In genomic region chr4:5746829-5747745, GRCh38 we compare ENCODE assay signal across 1 cellular context.
TF ChIP-seq lines count a peak whose summit lies in the region.

No MANE protein-coding gene starts in this region.

TF ChIP-seq in GM23338, 12 proteins besides CTCF, POLR2A, EP300 and RAD21 (continued from another document):
- TF ChIP-seq REST (IDR thresholded peaks at IDR 0.05; ENCODE audit: unreplicated experiment) (no peak), EZH2 (IDR thresholded peaks at IDR 0.05; ENCODE audit: low read depth, unreplicated experiment) (no peak), NANOG (IDR thresholded peaks at IDR 0.05; ENCODE audit: borderline replicate concordance) (no peak)
- TF ChIP-seq, protein P1, sequence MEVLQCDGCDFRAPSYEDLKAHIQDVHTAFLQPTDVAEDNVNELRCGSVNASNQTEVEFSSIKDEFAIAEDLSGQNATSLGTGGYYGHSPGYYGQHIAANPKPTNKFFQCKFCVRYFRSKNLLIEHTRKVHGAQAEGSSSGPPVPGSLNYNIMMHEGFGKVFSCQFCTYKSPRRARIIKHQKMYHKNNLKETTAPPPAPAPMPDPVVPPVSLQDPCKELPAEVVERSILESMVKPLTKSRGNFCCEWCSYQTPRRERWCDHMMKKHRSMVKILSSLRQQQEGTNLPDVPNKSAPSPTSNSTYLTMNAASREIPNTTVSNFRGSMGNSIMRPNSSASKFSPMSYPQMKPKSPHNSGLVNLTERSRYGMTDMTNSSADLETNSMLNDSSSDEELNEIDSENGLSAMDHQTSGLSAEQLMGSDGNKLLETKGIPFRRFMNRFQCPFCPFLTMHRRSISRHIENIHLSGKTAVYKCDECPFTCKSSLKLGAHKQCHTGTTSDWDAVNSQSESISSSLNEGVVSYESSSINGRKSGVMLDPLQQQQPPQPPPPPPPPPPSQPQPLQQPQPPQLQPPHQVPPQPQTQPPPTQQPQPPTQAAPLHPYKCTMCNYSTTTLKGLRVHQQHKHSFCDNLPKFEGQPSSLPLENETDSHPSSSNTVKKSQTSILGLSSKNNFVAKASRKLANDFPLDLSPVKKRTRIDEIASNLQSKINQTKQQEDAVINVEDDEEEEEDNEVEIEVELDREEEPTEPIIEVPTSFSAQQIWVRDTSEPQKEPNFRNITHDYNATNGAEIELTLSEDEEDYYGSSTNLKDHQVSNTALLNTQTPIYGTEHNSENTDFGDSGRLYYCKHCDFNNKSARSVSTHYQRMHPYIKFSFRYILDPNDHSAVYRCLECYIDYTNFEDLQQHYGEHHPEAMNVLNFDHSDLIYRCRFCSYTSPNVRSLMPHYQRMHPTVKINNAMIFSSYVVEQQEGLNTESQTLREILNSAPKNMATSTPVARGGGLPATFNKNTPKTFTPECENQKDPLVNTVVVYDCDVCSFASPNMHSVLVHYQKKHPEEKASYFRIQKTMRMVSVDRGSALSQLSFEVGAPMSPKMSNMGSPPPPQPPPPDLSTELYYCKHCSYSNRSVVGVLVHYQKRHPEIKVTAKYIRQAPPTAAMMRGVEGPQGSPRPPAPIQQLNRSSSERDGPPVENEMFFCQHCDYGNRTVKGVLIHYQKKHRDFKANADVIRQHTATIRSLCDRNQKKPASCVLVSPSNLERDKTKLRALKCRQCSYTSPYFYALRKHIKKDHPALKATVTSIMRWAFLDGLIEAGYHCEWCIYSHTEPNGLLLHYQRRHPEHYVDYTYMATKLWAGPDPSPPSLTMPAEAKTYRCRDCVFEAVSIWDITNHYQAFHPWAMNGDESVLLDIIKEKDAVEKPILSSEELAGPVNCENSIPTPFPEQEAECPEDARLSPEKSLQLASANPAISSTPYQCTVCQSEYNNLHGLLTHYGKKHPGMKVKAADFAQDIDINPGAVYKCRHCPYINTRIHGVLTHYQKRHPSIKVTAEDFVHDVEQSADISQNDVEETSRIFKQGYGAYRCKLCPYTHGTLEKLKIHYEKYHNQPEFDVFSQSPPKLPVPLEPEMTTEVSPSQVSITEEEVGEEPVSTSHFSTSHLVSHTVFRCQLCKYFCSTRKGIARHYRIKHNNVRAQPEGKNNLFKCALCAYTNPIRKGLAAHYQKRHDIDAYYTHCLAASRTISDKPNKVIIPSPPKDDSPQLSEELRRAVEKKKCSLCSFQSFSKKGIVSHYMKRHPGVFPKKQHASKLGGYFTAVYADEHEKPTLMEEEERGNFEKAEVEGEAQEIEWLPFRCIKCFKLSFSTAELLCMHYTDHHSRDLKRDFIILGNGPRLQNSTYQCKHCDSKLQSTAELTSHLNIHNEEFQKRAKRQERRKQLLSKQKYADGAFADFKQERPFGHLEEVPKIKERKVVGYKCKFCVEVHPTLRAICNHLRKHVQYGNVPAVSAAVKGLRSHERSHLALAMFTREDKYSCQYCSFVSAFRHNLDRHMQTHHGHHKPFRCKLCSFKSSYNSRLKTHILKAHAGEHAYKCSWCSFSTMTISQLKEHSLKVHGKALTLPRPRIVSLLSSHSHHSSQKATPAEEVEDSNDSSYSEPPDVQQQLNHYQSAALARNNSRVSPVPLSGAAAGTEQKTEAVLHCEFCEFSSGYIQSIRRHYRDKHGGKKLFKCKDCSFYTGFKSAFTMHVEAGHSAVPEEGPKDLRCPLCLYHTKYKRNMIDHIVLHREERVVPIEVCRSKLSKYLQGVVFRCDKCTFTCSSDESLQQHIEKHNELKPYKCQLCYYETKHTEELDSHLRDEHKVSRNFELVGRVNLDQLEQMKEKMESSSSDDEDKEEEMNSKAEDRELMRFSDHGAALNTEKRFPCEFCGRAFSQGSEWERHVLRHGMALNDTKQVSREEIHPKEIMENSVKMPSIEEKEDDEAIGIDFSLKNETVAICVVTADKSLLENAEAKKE (CRISPR knock-in tag; IDR thresholded peaks at IDR 0.05), result no peak
